Comparison of ENCODE assay signal across 1 cellular context in genomic region chr18:8989855-8990254, GRCh38.
TF ChIP-seq lines count a peak whose summit lies in the region.

No MANE protein-coding gene starts in this region.

TF ChIP-seq in HCT116, 20 proteins besides CTCF, POLR2A, EP300 and RAD21 (continued from another document):
- TF ChIP-seq ZBTB33 (IDR thresholded peaks at IDR 0.05; ENCODE audit: extremely low read depth, insufficient replicate concordance, low read length) (no peak), FOSL1 (IDR thresholded peaks at IDR 0.05; ENCODE audit: low read depth) (peak; percentile 35; the same call in 1 of the 2 replicates), CEBPB (IDR thresholded peaks at IDR 0.05; ENCODE audit: low read depth) (no peak), YY1 (IDR thresholded peaks at IDR 0.05; ENCODE audit: extremely low read depth, insufficient replicate concordance, low read depth, low read length) (no peak), REST (IDR thresholded peaks at IDR 0.05; ENCODE audit: low read depth) (no peak), SRF (IDR thresholded peaks at IDR 0.05; ENCODE audit: low read depth) (no peak), EZH2 (IDR thresholded peaks at IDR 0.05) (no peak), EGR1 (IDR thresholded peaks at IDR 0.05; ENCODE audit: low read depth) (peak; percentile 74), EZH2phosphoT487 (IDR thresholded peaks at IDR 0.05; ENCODE audit: borderline replicate concordance) (no peak), JUND (IDR thresholded peaks at IDR 0.05) (no peak), CBX3 (IDR thresholded peaks at IDR 0.05; ENCODE audit: low read depth) (no peak)
